In the genomic region with DNA sequence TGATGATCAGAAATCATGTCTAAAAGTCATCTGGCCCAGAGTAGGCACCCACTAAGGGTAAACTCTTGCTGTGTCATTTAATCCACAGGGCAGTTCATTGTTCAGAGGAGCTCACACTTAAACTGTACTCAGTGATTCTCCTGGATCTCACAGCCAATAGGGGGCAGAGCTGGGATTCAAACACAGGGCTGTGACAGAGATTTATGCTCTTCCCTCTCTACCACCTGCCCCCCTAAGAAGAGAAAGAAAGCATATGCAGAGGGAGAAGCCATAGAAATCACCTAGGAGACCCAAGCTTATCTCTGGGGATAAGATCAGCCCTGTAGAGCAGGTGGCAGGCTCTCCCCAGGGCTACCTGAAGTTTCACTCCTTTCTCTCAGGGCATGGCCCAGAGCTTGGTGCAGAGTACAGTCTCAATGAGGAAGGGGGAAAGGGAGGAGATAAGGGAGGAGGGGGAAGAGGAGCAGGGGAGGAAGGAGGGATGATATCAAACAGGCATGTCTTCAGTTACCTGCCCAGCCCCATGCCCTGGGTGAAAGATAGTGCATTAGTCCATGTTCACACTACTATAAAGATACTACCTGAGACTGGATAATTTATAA, we compare ENCODE assay signal across 1 cellular context.
TF ChIP-seq lines count a peak whose summit lies in the region.

No MANE protein-coding gene starts in this region.

TF ChIP-seq in GM23338, 12 proteins besides CTCF, POLR2A, EP300 and RAD21 (continued from another document):
- TF ChIP-seq, protein P1, sequence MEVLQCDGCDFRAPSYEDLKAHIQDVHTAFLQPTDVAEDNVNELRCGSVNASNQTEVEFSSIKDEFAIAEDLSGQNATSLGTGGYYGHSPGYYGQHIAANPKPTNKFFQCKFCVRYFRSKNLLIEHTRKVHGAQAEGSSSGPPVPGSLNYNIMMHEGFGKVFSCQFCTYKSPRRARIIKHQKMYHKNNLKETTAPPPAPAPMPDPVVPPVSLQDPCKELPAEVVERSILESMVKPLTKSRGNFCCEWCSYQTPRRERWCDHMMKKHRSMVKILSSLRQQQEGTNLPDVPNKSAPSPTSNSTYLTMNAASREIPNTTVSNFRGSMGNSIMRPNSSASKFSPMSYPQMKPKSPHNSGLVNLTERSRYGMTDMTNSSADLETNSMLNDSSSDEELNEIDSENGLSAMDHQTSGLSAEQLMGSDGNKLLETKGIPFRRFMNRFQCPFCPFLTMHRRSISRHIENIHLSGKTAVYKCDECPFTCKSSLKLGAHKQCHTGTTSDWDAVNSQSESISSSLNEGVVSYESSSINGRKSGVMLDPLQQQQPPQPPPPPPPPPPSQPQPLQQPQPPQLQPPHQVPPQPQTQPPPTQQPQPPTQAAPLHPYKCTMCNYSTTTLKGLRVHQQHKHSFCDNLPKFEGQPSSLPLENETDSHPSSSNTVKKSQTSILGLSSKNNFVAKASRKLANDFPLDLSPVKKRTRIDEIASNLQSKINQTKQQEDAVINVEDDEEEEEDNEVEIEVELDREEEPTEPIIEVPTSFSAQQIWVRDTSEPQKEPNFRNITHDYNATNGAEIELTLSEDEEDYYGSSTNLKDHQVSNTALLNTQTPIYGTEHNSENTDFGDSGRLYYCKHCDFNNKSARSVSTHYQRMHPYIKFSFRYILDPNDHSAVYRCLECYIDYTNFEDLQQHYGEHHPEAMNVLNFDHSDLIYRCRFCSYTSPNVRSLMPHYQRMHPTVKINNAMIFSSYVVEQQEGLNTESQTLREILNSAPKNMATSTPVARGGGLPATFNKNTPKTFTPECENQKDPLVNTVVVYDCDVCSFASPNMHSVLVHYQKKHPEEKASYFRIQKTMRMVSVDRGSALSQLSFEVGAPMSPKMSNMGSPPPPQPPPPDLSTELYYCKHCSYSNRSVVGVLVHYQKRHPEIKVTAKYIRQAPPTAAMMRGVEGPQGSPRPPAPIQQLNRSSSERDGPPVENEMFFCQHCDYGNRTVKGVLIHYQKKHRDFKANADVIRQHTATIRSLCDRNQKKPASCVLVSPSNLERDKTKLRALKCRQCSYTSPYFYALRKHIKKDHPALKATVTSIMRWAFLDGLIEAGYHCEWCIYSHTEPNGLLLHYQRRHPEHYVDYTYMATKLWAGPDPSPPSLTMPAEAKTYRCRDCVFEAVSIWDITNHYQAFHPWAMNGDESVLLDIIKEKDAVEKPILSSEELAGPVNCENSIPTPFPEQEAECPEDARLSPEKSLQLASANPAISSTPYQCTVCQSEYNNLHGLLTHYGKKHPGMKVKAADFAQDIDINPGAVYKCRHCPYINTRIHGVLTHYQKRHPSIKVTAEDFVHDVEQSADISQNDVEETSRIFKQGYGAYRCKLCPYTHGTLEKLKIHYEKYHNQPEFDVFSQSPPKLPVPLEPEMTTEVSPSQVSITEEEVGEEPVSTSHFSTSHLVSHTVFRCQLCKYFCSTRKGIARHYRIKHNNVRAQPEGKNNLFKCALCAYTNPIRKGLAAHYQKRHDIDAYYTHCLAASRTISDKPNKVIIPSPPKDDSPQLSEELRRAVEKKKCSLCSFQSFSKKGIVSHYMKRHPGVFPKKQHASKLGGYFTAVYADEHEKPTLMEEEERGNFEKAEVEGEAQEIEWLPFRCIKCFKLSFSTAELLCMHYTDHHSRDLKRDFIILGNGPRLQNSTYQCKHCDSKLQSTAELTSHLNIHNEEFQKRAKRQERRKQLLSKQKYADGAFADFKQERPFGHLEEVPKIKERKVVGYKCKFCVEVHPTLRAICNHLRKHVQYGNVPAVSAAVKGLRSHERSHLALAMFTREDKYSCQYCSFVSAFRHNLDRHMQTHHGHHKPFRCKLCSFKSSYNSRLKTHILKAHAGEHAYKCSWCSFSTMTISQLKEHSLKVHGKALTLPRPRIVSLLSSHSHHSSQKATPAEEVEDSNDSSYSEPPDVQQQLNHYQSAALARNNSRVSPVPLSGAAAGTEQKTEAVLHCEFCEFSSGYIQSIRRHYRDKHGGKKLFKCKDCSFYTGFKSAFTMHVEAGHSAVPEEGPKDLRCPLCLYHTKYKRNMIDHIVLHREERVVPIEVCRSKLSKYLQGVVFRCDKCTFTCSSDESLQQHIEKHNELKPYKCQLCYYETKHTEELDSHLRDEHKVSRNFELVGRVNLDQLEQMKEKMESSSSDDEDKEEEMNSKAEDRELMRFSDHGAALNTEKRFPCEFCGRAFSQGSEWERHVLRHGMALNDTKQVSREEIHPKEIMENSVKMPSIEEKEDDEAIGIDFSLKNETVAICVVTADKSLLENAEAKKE (CRISPR knock-in tag; IDR thresholded peaks at IDR 0.05), result no peak
- TF ChIP-seq STAT1 (IDR thresholded peaks at IDR 0.05; ENCODE audit: unreplicated experiment) (no peak), JUNB (IDR thresholded peaks at IDR 0.05; ENCODE audit: unreplicated experiment) (no peak)
